Comparison of ENCODE assay signal across 1 cellular context in the genomic region with DNA sequence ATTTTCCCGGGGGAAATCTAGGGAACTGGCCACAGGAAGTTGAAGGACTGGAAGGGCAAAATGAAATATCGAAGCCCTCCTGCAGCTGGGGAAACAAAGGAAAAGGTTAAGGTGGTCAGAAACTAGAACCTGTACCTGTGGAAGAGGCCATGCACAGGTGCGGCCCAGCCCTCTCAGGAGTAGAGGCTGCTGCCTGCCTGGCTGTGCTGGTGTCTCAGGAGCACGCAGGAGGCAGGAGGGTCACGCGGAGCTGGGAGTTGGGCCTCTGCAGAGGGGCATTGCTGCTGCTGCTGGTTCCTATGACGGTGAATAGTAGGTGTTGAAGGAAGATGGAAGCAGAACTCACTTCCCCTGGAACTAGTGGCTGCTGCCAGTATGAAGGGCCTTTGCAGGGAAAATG.
TF ChIP-seq lines count a peak whose summit lies in the region.

No MANE protein-coding gene starts in this region.

TF ChIP-seq in GM23338, 12 proteins besides CTCF, POLR2A, EP300 and RAD21:
- TF ChIP-seq, protein P1, sequence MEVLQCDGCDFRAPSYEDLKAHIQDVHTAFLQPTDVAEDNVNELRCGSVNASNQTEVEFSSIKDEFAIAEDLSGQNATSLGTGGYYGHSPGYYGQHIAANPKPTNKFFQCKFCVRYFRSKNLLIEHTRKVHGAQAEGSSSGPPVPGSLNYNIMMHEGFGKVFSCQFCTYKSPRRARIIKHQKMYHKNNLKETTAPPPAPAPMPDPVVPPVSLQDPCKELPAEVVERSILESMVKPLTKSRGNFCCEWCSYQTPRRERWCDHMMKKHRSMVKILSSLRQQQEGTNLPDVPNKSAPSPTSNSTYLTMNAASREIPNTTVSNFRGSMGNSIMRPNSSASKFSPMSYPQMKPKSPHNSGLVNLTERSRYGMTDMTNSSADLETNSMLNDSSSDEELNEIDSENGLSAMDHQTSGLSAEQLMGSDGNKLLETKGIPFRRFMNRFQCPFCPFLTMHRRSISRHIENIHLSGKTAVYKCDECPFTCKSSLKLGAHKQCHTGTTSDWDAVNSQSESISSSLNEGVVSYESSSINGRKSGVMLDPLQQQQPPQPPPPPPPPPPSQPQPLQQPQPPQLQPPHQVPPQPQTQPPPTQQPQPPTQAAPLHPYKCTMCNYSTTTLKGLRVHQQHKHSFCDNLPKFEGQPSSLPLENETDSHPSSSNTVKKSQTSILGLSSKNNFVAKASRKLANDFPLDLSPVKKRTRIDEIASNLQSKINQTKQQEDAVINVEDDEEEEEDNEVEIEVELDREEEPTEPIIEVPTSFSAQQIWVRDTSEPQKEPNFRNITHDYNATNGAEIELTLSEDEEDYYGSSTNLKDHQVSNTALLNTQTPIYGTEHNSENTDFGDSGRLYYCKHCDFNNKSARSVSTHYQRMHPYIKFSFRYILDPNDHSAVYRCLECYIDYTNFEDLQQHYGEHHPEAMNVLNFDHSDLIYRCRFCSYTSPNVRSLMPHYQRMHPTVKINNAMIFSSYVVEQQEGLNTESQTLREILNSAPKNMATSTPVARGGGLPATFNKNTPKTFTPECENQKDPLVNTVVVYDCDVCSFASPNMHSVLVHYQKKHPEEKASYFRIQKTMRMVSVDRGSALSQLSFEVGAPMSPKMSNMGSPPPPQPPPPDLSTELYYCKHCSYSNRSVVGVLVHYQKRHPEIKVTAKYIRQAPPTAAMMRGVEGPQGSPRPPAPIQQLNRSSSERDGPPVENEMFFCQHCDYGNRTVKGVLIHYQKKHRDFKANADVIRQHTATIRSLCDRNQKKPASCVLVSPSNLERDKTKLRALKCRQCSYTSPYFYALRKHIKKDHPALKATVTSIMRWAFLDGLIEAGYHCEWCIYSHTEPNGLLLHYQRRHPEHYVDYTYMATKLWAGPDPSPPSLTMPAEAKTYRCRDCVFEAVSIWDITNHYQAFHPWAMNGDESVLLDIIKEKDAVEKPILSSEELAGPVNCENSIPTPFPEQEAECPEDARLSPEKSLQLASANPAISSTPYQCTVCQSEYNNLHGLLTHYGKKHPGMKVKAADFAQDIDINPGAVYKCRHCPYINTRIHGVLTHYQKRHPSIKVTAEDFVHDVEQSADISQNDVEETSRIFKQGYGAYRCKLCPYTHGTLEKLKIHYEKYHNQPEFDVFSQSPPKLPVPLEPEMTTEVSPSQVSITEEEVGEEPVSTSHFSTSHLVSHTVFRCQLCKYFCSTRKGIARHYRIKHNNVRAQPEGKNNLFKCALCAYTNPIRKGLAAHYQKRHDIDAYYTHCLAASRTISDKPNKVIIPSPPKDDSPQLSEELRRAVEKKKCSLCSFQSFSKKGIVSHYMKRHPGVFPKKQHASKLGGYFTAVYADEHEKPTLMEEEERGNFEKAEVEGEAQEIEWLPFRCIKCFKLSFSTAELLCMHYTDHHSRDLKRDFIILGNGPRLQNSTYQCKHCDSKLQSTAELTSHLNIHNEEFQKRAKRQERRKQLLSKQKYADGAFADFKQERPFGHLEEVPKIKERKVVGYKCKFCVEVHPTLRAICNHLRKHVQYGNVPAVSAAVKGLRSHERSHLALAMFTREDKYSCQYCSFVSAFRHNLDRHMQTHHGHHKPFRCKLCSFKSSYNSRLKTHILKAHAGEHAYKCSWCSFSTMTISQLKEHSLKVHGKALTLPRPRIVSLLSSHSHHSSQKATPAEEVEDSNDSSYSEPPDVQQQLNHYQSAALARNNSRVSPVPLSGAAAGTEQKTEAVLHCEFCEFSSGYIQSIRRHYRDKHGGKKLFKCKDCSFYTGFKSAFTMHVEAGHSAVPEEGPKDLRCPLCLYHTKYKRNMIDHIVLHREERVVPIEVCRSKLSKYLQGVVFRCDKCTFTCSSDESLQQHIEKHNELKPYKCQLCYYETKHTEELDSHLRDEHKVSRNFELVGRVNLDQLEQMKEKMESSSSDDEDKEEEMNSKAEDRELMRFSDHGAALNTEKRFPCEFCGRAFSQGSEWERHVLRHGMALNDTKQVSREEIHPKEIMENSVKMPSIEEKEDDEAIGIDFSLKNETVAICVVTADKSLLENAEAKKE (CRISPR knock-in tag; IDR thresholded peaks at IDR 0.05) = no peak
- no peak for TF ChIP-seq ZNF331 (CRISPR knock-in tag; IDR thresholded peaks at IDR 0.05; ENCODE audit: low read depth)
- no peak for TF ChIP-seq CREB1 (CRISPR knock-in tag; IDR thresholded peaks at IDR 0.05; ENCODE audit: low read depth)
- TF ChIP-seq, protein P2, sequence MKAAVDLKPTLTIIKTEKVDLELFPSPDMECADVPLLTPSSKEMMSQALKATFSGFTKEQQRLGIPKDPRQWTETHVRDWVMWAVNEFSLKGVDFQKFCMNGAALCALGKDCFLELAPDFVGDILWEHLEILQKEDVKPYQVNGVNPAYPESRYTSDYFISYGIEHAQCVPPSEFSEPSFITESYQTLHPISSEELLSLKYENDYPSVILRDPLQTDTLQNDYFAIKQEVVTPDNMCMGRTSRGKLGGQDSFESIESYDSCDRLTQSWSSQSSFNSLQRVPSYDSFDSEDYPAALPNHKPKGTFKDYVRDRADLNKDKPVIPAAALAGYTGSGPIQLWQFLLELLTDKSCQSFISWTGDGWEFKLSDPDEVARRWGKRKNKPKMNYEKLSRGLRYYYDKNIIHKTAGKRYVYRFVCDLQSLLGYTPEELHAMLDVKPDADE (IDR thresholded peaks at IDR 0.05) = no peak
- no peak for TF ChIP-seq NANOG (IDR thresholded peaks at IDR 0.05; ENCODE audit: borderline replicate concordance)
- TF ChIP-seq ZNF114 (CRISPR knock-in tag; IDR thresholded peaks at IDR 0.05) = no peak
- no peak for TF ChIP-seq POLR2AphosphoS5 (IDR thresholded peaks at IDR 0.05; ENCODE audit: low read depth)
- TF ChIP-seq JUNB (IDR thresholded peaks at IDR 0.05; ENCODE audit: unreplicated experiment) = no peak
- no peak for TF ChIP-seq EZH2 (IDR thresholded peaks at IDR 0.05; ENCODE audit: low read depth, unreplicated experiment)
- TF ChIP-seq, protein P3, sequence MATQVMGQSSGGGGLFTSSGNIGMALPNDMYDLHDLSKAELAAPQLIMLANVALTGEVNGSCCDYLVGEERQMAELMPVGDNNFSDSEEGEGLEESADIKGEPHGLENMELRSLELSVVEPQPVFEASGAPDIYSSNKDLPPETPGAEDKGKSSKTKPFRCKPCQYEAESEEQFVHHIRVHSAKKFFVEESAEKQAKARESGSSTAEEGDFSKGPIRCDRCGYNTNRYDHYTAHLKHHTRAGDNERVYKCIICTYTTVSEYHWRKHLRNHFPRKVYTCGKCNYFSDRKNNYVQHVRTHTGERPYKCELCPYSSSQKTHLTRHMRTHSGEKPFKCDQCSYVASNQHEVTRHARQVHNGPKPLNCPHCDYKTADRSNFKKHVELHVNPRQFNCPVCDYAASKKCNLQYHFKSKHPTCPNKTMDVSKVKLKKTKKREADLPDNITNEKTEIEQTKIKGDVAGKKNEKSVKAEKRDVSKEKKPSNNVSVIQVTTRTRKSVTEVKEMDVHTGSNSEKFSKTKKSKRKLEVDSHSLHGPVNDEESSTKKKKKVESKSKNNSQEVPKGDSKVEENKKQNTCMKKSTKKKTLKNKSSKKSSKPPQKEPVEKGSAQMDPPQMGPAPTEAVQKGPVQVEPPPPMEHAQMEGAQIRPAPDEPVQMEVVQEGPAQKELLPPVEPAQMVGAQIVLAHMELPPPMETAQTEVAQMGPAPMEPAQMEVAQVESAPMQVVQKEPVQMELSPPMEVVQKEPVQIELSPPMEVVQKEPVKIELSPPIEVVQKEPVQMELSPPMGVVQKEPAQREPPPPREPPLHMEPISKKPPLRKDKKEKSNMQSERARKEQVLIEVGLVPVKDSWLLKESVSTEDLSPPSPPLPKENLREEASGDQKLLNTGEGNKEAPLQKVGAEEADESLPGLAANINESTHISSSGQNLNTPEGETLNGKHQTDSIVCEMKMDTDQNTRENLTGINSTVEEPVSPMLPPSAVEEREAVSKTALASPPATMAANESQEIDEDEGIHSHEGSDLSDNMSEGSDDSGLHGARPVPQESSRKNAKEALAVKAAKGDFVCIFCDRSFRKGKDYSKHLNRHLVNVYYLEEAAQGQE (IDR thresholded peaks at IDR 0.05; ENCODE audit: unreplicated experiment) = no peak
- TF ChIP-seq STAT1 (IDR thresholded peaks at IDR 0.05; ENCODE audit: unreplicated experiment) = no peak
- no peak for TF ChIP-seq EZH2phosphoT487 (IDR thresholded peaks at IDR 0.05; ENCODE audit: unreplicated experiment)
